Comparison of ENCODE assay signal across 9 cellular contexts in the genomic region with DNA sequence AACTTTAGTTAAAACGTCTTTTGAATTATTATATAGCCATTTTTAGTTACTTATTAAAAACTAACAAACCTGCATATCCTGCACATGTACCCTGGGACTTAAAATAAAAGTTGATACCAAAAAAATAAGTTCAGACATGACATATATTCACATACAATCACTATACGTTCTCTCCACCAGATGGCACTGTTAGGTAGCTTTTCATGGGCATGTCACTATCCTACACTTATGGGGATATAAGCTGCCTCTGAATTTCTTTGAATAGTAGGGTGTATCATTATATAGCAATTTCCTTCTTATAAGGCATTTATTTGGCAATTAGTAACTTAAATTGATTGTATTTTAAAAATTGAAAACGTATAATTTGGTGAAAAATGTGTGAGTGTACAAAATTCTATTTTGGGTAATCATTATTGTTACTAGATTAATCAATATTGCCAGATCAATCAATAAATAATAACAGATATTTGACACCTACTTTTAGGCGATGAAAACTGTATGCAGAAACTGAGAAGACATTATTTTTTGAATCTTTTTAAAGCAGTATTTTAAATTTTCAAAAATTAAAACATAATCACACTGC. TPM values are rescaled to one million over a fixed set of nuclear protein-coding genes. Genes with fewer than 3 reads are reported as not detected.
DNase-seq lines count a peak whose midpoint lies in the region; ATAC-seq and TF ChIP-seq lines count a peak whose summit lies in the region.
"Had no signal": no experiment of that assay in that cellular context is flagged by ENCODE, and none has a peak within 500 bp of the region (broad histone marks: within the 10 kb centered on the region; RNA-seq: fewer than 3 reads in every experiment).

No MANE protein-coding gene starts in this region.

- H3K27me3 ChIP-seq in stomach: peaks cover 0 to 4% (median 0%) of the 10 kb centered on the region in 3 donors

- TF ChIP-seq EP300 in stomach (IDR thresholded peaks at IDR 0.05): no peak

- TF ChIP-seq POLR2A in stomach (IDR thresholded peaks at IDR 0.05): no peak

- no peak overlapping the region for H3K27ac ChIP-seq in stomach

- WGBS in stomach, 5 donors: 0 to 1% (median 1%) methylated on average over 4 of the region's 4 CpGs

- DNase-seq in AG08396 (ENCODE audit: low spot score) (peak; percentile 30), NCI-H1048 (lab: John Stamatoyannopoulos, UW) (peak; percentile 41), SHP77 treated with DMSO at 0.1 percent for 48 hours (lab: John Stamatoyannopoulos, UW) (peak; percentile 64), left lobe of liver (ENCODE audit: low spot score) (no peak), stomach (no peak)
- DNase-seq in central memory CD4-positive, alpha-beta T cell: peak; percentile 51

- no peaks in the 10 kb centered on the region for H3K4me1 ChIP-seq in stomach

- no peak overlapping the region for H3K4me3 ChIP-seq in stomach

- no peaks in the 10 kb centered on the region for H3K9me3 ChIP-seq in stomach

- TF ChIP-seq CTCF in GM12873 (IDR thresholded peaks at IDR 0.05; ENCODE audit: insufficient read depth, low read depth, low read length, missing control alignments) (peak; percentile 60), stomach (IDR thresholded peaks at IDR 0.05) (peak in 5 of 7 experiments; percentile 47 to 65 (median 59))

- no peaks in the 10 kb centered on the region for H3K36me3 ChIP-seq in stomach

- intact Hi-C loops in stomach (cut with DNase I; ENCODE audit: low total_unique reads): no loop called here

- ATAC-seq in HG02610 (IDR thresholded peaks at IDR 0.05; ENCODE audit: unreplicated experiment) (peak; percentile 92), left lobe of liver (peak; percentile 94)

RNA-seq across cellular contexts. Expression of gene OR10A7, which starts 31.8 kb away (rescaled TPM):
- total RNA-seq in left lobe of liver (not detected), stomach (not detected)
- not detected for polyA plus RNA-seq in stomach
- polyA plus RNA-seq: IgD-negative memory B cell had no signal

RNA-seq across cellular contexts. Expression of gene OR6C74, which starts 55.3 kb away (rescaled TPM):
- total RNA-seq in left lobe of liver: not detected
- total RNA-seq in stomach: not detected
- not detected for polyA plus RNA-seq in stomach
- polyA plus RNA-seq: IgD-negative memory B cell had no signal

Comparison
In these comparisons a context has a peak if more than half of its experiments do, and no peak if none do; other contexts are left out.
1. DNase-seq: peak in AG08396 (single experiment), NCI-H1048 (single experiment), SHP77 treated with DMSO at 0.1 percent for 48 hours (single experiment) and central memory CD4-positive, alpha-beta T cell (single experiment); none in left lobe of liver (single experiment) and stomach (single experiment).